ENCODE assay signal across 8 cellular contexts in genomic region chr7:21352540-21353387, GRCh38.
DNase-seq lines count a peak whose midpoint lies in the region; ATAC-seq and FAIRE-seq lines count a peak whose summit lies in the region.

No MANE protein-coding gene starts in this region.

- no peak overlapping the region for H3K56ac ChIP-seq in mesendoderm (ENCODE audit: low read length)

- FAIRE-seq in frontal cortex (lab: Jason Lieb, UNC) = no peak

- no peak overlapping the region for H2BK15ac ChIP-seq in mesendoderm (replicated peaks; ENCODE audit: low read depth)

- no peak overlapping the region for H4K5ac ChIP-seq in mesendoderm (ENCODE audit: low read length)

- no peak overlapping the region for H3K18ac ChIP-seq in mesendoderm (ENCODE audit: low read length)

- no peaks in the 10 kb centered on the region for H3K79me1 ChIP-seq in mesendoderm (ENCODE audit: low read length)

- DNase-seq in NOMO-1 (lab: John Stamatoyannopoulos, UW; ENCODE audit: unreplicated experiment in 2 of 2) = peak; percentile 64 to 97
- peak; percentile 75 for DNase-seq in medulla oblongata (ENCODE audit: extremely low spot score)
- DNase-seq in frontal cortex (ENCODE audit: low spot score in 2 of 2) = no peak
- no peak for DNase-seq in stimulated activated CD4-positive, alpha-beta T cell treated with anti-CD3 and anti-CD28 coated beads, Interleukin-1b, Interleukin-23, amount 100 ng/mL, for 48 hours
- no peak for DNase-seq in mesendoderm
- DNase-seq in AG08396 (ENCODE audit: low spot score) = no peak

- H3K4ac ChIP-seq in mesendoderm (ENCODE audit: low read depth, low read length) = no peak overlapping the region

- no peak overlapping the region for H2BK5ac ChIP-seq in mesendoderm (ENCODE audit: low read length)

- H3K23ac ChIP-seq in mesendoderm (ENCODE audit: low read length) = no peak overlapping the region

- no peak overlapping the region for H3K4me3 ChIP-seq in mesendoderm (ENCODE audit: low read length)

- WGBS in mesendoderm (ENCODE audit: extremely low coverage, insufficient coverage, low lambda C conversion rate) = no CpG with 5 or more reads among the region's 4 CpGs

- no peaks in the 10 kb centered on the region for H3K27me3 ChIP-seq in mesendoderm (ENCODE audit: insufficient read depth, low read length, poor library complexity)

- ATAC-seq in GM18907 (IDR thresholded peaks at IDR 0.05; ENCODE audit: unreplicated experiment) (peak; percentile 85), HG02798 (IDR thresholded peaks at IDR 0.05; ENCODE audit: poor library complexity, unreplicated experiment) (peak; percentile 84)

- H3K27ac ChIP-seq in mesendoderm (ENCODE audit: low read depth, low read length) = no peak overlapping the region

- no peaks in the 10 kb centered on the region for H3K4me1 ChIP-seq in mesendoderm (ENCODE audit: control insufficient read depth, low read depth, low read length)

- no peaks in the 10 kb centered on the region for H3K36me3 ChIP-seq in mesendoderm (ENCODE audit: control insufficient read depth, insufficient read depth, low read length)

- no peak overlapping the region for H2BK120ac ChIP-seq in mesendoderm (ENCODE audit: low read depth, low read length)

- H3K79me2 ChIP-seq in mesendoderm (ENCODE audit: control insufficient read depth, insufficient read depth, low read length) = no peaks in the 10 kb centered on the region

- H4K8ac ChIP-seq in mesendoderm (ENCODE audit: low read depth, low read length) = no peak overlapping the region

- no peak overlapping the region for H2AK5ac ChIP-seq in mesendoderm (ENCODE audit: low read length)

- no peak overlapping the region for H3K9ac ChIP-seq in mesendoderm (ENCODE audit: low read length)

- no peak overlapping the region for H3K4me2 ChIP-seq in mesendoderm (ENCODE audit: low read length)

Comparison
In these comparisons a context has a peak if more than half of its experiments do, and no peak if none do; other contexts are left out.
1. DNase-seq: peak in NOMO-1 (2 of 2) and medulla oblongata (single experiment); none in frontal cortex (0 of 2), stimulated activated CD4-positive, alpha-beta T cell treated with anti-CD3 and anti-CD28 coated beads, Interleukin-1b, Interleukin-23, amount 100 ng/mL, for 48 hours (single experiment), mesendoderm (single experiment) and AG08396 (single experiment).